Comparison of ENCODE assay signal across 14 cellular contexts in the genomic region with DNA sequence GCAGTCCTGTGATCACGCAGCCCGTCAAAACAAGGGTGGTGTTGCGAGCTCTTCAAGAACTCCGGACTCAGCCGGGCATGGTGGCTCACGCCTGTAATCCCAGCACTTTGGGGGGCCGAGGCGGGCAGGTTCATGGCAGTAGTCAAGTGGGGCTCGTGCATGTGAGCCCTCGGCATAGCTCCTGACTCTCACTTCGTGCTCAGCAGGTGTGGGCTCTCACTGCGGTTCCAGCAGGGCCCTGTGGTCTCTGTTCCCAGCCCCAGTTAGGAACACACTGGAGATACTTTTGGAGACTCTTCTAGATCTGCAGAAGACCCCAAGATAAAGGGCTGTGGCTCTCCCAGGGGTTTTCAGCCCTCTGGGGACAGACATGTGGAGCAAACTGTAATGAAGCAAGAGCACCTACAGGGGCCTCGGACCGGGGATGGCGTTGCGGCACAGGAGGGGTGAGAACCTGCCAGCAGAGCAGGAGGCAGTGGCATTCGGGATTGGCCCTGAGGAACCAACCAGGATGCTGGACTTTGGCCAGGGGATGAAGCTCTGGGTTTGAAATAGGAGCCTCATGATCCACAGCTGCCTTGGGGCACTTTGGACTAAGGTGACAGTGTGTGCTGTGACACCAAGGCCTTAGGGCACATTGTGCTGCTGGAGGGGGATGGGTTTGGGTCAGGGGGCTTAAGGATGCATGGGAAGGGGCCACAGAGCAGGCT.
"Had no signal": no experiment of that assay in that cellular context is flagged by ENCODE, and none has a peak within 500 bp of the region (broad histone marks: within the 10 kb centered on the region; RNA-seq: fewer than 3 reads in every experiment).

No MANE protein-coding gene starts in this region.

- H3K9me3 Mint-ChIP-seq: activated naive CD8-positive, alpha-beta T cell treated with anti-CD3 and anti-CD28 coated beads for 36 hours; activated T-cell treated with anti-CD3 and anti-CD28 coated beads, Interleukin-2, amount 50 U/mL, for 4 hours had no signal

- H3K4me3 Mint-ChIP-seq: activated CD8-positive, alpha-beta memory T cell treated with anti-CD3 and anti-CD28 coated beads, Interleukin-2, amount 10 ng/mL, durations not matched to agents 7 days and 5 days; activated naive CD8-positive, alpha-beta T cell treated with anti-CD3 and anti-CD28 coated beads for 36 hours; activated T-cell treated with anti-CD3 and anti-CD28 coated beads, Interleukin-2, amount 50 U/mL, for 4 hours had no signal

- H3K27me3 Mint-ChIP-seq: activated CD8-positive, alpha-beta memory T cell treated with anti-CD3 and anti-CD28 coated beads, Interleukin-2, amount 10 ng/mL, durations not matched to agents 7 days and 5 days; activated naive CD8-positive, alpha-beta T cell treated with anti-CD3 and anti-CD28 coated beads for 36 hours had no signal

- FAIRE-seq: TTC549 had no signal

- H3K36me3 Mint-ChIP-seq: activated CD8-positive, alpha-beta memory T cell treated with anti-CD3 and anti-CD28 coated beads, Interleukin-2, amount 10 ng/mL, durations not matched to agents 7 days and 5 days; activated naive CD8-positive, alpha-beta T cell treated with anti-CD3 and anti-CD28 coated beads for 36 hours had no signal

- H3K27ac ChIP-seq: skin epidermis, tibial nerve had no signal

- H3K4me1 Mint-ChIP-seq: activated CD8-positive, alpha-beta memory T cell treated with anti-CD3 and anti-CD28 coated beads, Interleukin-2, amount 10 ng/mL, durations not matched to agents 7 days and 5 days; activated naive CD8-positive, alpha-beta T cell treated with anti-CD3 and anti-CD28 coated beads for 36 hours had no signal

- H3K4me3 ChIP-seq: skin epidermis, tibial nerve had no signal

- DNase-seq: activated CD4-positive, alpha-beta T cell treated with anti-CD3 and anti-CD28 coated beads, Interleukin-2, amount 50 U/mL, for 4 hours; activated CD8-positive, alpha-beta memory T cell treated with anti-CD3 and anti-CD28 coated beads, Interleukin-2, amount 10 ng/mL, durations not matched to agents 7 days and 5 days; activated gamma-delta T cell; activated naive CD8-positive, alpha-beta T cell treated with anti-CD3 and anti-CD28 coated beads for 36 hours; activated T-cell treated with anti-CD3 and anti-CD28 coated beads, Interleukin-2, amount 50 U/mL, for 4 hours; anterior cingulate cortex; cerebellar nuclear complex; dermis blood vessel endothelial cell; hippocampal formation; left ventricle myocardium superior; T-helper 2 cell had no signal

- H3K4me1 ChIP-seq: tibial nerve had no signal

- H3K27ac Mint-ChIP-seq: activated CD8-positive, alpha-beta memory T cell treated with anti-CD3 and anti-CD28 coated beads, Interleukin-2, amount 10 ng/mL, durations not matched to agents 7 days and 5 days; activated naive CD8-positive, alpha-beta T cell treated with anti-CD3 and anti-CD28 coated beads for 36 hours had no signal

- H3K27me3 ChIP-seq: tibial nerve had no signal

- H3K36me3 ChIP-seq: tibial nerve had no signal
